8 cellular contexts compared by ENCODE assay signal in the genomic region with DNA sequence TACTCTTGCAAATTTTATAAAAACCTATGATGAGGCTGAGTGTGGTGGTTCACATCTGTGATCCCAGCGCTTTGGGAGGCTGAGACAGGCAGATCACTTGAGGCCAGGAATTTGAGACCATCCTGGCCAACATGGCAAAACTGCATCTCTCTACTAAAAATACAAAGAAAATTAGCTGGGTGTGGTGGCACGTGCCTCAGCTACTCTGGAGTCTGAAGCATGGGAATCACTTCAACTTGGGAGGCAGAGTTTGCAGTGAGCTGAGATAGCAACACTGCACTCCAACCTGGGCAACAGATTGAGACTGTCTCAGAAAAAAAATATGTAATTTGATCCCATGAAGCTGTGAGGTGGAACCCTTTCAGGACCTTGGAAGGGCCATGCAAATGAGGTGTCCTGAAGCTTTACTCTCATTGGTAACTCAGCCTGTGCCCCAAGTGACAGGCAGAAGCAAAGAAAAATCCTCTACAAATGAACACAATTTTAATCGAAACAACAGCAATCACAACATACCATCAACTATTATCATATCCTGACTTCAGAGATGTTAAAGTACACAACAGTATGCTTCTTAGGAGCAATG.
DNase-seq lines count a peak whose midpoint lies in the region; ATAC-seq and TF ChIP-seq lines count a peak whose summit lies in the region.

No MANE protein-coding gene starts in this region.

- H3K4me2 ChIP-seq in osteoblast (ENCODE audit: insufficient read depth, low read length), result peak overlapping the region; percentile 30

- H3K4me1 ChIP-seq in osteoblast (ENCODE audit: insufficient read depth, low read length), result peaks cover 12% of the 10 kb centered on the region

- H3K9me3 ChIP-seq in osteoblast (ENCODE audit: low read depth, low read length), result no peaks in the 10 kb centered on the region

- peaks cover 66% of the 10 kb centered on the region for H3K4me1 Mint-ChIP-seq in stimulated activated naive CD8-positive, alpha-beta T cell treated with anti-CD3 and anti-CD28 coated beads, Interleukin-15, amount 100 ng/mL, for 72 hours

- no peak overlapping the region for H3K27ac Mint-ChIP-seq in stimulated activated naive CD8-positive, alpha-beta T cell treated with anti-CD3 and anti-CD28 coated beads, Interleukin-15, amount 100 ng/mL, for 72 hours

- TF ChIP-seq CTCF in choroid plexus epithelial cell (conservative IDR thresholded peaks at IDR 0.05; ENCODE audit: low read depth, low read length), result no peak
- no peak for TF ChIP-seq CTCF in osteoblast (IDR thresholded peaks at IDR 0.05; ENCODE audit: extremely low read depth, low read depth, low read length)

- H3K4me3 ChIP-seq in choroid plexus epithelial cell (ENCODE audit: low read depth, low read length) (no peak overlapping the region), osteoblast (ENCODE audit: insufficient read depth, low read length) (no peak overlapping the region)

- no peak for ATAC-seq in stimulated activated naive CD8-positive, alpha-beta T cell treated with anti-CD3 and anti-CD28 coated beads, Interleukin-15, amount 100 ng/mL, for 72 hours

- H4K20me1 ChIP-seq in osteoblast (ENCODE audit: insufficient read depth, low read length), result no peaks in the 10 kb centered on the region

- H3K9me3 Mint-ChIP-seq in stimulated activated naive CD8-positive, alpha-beta T cell treated with anti-CD3 and anti-CD28 coated beads, Interleukin-15, amount 100 ng/mL, for 72 hours, result no peaks in the 10 kb centered on the region

- H3K36me3 ChIP-seq in osteoblast (ENCODE audit: insufficient read depth, low read length), result no peaks in the 10 kb centered on the region

- no peak overlapping the region for H2AFZ ChIP-seq in osteoblast (ENCODE audit: low read length)

- no peak overlapping the region for H3K4me3 Mint-ChIP-seq in stimulated activated naive CD8-positive, alpha-beta T cell treated with anti-CD3 and anti-CD28 coated beads, Interleukin-15, amount 100 ng/mL, for 72 hours

- no peak overlapping the region for H3K27ac ChIP-seq in osteoblast (ENCODE audit: low read depth, low read length)

- H3K27me3 ChIP-seq in osteoblast (ENCODE audit: insufficient read depth, low read length), result no peaks in the 10 kb centered on the region

- no peaks in the 10 kb centered on the region for H3K79me2 ChIP-seq in osteoblast (ENCODE audit: insufficient read depth, low read length)

- H3K27me3 Mint-ChIP-seq in stimulated activated naive CD8-positive, alpha-beta T cell treated with anti-CD3 and anti-CD28 coated beads, Interleukin-15, amount 100 ng/mL, for 72 hours, result no peaks in the 10 kb centered on the region

- DNase-seq in NCI-H2029 (lab: John Stamatoyannopoulos, UW), result peak; percentile 9
- no peak for DNase-seq in NCI-H2029 treated with DMSO at 0.1 percent for 48 hours (lab: John Stamatoyannopoulos, UW)
- peak; percentile 3 for DNase-seq in NCI-H1048 (lab: John Stamatoyannopoulos, UW)
- DNase-seq in choroid plexus epithelial cell (ENCODE audit: low read depth), result peak; percentile 87
- peak; percentile 70 for DNase-seq in osteoblast (ENCODE audit: insufficient read length, low spot score, missing footprints)
- DNase-seq in NCI-H1092 treated with DMSO at 0.1 percent for 48 hours (lab: John Stamatoyannopoulos, UW), result no peak
- no peak for DNase-seq in stimulated activated naive CD8-positive, alpha-beta T cell treated with anti-CD3 and anti-CD28 coated beads, Interleukin-15, amount 100 ng/mL, for 72 hours
- DNase-seq in SHP77 (lab: John Stamatoyannopoulos, UW), result no peak

Comparison
In these comparisons a context has a peak if more than half of its experiments do, and no peak if none do; other contexts are left out.
1. DNase-seq: peak in NCI-H2029 (single experiment), NCI-H1048 (single experiment), choroid plexus epithelial cell (single experiment) and osteoblast (single experiment); none in NCI-H2029 treated with DMSO at 0.1 percent for 48 hours (single experiment), NCI-H1092 treated with DMSO at 0.1 percent for 48 hours (single experiment), stimulated activated naive CD8-positive, alpha-beta T cell treated with anti-CD3 and anti-CD28 coated beads, Interleukin-15, amount 100 ng/mL, for 72 hours (0 of 2) and SHP77 (0 of 2).